Comparison of ENCODE assay signal across 1 cellular context in the genomic region with DNA sequence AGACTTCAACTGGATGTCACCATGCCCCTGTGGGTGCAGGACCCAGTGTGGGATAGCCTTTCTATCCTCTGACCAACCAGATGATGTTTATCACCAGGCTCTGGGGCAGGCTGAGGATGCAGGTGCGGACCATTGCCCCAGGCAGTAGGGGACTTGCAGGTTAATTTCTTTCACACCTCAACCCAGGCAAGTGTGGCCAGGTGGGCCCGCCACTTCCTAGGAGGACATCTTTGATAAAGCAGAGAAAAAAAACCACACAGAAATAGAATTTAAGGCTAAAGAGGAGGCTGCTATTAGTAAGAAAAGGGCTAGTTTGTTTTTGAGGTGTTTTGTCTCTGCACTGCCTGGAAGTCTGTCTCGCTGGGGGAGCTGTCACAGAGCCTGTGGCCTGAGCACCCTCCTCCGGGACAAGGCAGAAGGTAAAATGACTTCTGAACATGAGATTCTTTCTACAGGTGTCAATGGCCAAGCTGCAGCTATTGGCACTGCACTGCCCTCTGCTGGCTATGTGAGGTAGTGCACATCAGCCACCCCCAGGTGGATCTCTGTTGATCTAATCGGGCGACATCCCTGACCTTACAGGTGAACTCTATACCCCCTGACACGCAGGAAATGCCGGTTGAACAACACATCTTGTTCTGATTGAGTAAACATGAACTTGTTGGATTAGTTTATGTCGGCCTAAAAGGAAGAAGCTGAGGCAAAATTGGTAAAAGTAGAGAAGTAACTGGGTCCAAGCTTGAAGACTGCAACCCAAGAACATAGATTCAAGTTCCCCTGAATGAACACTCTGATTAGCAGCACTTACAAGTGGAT.
TF ChIP-seq lines count a peak whose summit lies in the region.

No MANE protein-coding gene starts in this region.

TF ChIP-seq in HCT116, 20 proteins besides CTCF, POLR2A, EP300 and RAD21 (continued from another document):
- TF ChIP-seq SIN3A (IDR thresholded peaks at IDR 0.05; ENCODE audit: low read depth) (peak; percentile 21; the same call in 1 of the 2 replicates), MAX (IDR thresholded peaks at IDR 0.05) (0 out of 2 replicates have a peak, but pooled peaks have one; percentile 11)
